1 cellular context compared by ENCODE assay signal in the genomic region with DNA sequence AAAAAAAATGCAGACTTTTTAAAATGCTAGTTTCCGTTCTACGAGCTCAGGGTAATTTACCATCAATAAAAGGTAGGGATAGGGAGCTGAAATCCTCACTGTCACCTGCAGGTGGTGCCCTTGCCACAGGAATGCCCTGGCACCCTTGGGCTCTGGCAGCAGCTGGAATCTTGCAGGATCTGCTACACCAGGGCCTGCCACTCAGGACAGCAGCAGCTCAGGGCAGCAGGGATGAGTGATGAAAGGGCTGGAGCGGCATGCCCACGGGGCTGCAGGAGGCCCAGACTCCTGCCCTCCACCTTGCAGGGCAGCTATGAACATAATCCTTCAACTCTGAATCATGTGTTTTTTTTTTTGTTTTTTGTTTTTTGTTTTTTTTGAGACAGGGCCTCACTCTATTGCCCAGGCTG.
TF ChIP-seq lines count a peak whose summit lies in the region.

No MANE protein-coding gene starts in this region.

TF ChIP-seq in HepG2, 621 proteins besides CTCF, POLR2A, EP300 and RAD21 (continued from another document and continues in another):
- TF ChIP-seq, protein P1, sequence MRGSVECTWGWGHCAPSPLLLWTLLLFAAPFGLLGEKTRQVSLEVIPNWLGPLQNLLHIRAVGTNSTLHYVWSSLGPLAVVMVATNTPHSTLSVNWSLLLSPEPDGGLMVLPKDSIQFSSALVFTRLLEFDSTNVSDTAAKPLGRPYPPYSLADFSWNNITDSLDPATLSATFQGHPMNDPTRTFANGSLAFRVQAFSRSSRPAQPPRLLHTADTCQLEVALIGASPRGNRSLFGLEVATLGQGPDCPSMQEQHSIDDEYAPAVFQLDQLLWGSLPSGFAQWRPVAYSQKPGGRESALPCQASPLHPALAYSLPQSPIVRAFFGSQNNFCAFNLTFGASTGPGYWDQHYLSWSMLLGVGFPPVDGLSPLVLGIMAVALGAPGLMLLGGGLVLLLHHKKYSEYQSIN (CRISPR knock-in tag; IDR thresholded peaks at IDR 0.05; ENCODE audit: borderline replicate concordance): no peak
- TF ChIP-seq, protein P2, sequence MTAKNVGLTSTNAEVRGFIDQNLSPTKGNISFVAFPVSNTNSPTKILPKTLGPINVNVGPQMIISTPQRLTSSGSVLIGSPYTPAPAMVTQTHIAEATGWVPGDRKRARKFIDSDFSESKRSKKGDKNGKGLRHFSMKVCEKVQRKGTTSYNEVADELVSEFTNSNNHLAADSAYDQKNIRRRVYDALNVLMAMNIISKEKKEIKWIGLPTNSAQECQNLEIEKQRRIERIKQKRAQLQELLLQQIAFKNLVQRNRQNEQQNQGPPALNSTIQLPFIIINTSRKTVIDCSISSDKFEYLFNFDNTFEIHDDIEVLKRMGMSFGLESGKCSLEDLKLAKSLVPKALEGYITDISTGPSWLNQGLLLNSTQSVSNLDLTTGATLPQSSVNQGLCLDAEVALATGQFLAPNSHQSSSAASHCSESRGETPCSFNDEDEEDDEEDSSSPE (CRISPR knock-in tag; IDR thresholded peaks at IDR 0.05): no peak
- TF ChIP-seq GABPA (IDR thresholded peaks at IDR 0.05; ENCODE audit: low read depth, low read length): no peak
- TF ChIP-seq GABPA (CRISPR knock-in tag; IDR thresholded peaks at IDR 0.05; ENCODE audit: low read depth): no peak
- TF ChIP-seq PRPF4 (IDR thresholded peaks at IDR 0.05; ENCODE audit: low read depth, low read length, poor library complexity, severe bottlenecking): no peak
- no peak for TF ChIP-seq ARNTL (CRISPR knock-in tag; IDR thresholded peaks at IDR 0.05)
- TF ChIP-seq PPARG (CRISPR knock-in tag; conservative IDR thresholded peaks at IDR 0.05): no peak
- TF ChIP-seq, protein P3, sequence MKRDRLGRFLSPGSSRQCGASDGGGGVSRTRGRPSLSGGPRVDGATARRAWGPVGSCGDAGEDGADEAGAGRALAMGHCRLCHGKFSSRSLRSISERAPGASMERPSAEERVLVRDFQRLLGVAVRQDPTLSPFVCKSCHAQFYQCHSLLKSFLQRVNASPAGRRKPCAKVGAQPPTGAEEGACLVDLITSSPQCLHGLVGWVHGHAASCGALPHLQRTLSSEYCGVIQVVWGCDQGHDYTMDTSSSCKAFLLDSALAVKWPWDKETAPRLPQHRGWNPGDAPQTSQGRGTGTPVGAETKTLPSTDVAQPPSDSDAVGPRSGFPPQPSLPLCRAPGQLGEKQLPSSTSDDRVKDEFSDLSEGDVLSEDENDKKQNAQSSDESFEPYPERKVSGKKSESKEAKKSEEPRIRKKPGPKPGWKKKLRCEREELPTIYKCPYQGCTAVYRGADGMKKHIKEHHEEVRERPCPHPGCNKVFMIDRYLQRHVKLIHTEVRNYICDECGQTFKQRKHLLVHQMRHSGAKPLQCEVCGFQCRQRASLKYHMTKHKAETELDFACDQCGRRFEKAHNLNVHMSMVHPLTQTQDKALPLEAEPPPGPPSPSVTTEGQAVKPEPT (CRISPR knock-in tag; IDR thresholded peaks at IDR 0.05; ENCODE audit: low read depth): no peak
- 0 out of 2 replicates have a peak, but pooled peaks have one; percentile 10 for TF ChIP-seq MAFF (IDR thresholded peaks at IDR 0.05; ENCODE audit: low read depth, low read length)
- TF ChIP-seq ZNF619 (CRISPR knock-in tag; IDR thresholded peaks at IDR 0.05): no peak
- no peak for TF ChIP-seq ZNF83 (CRISPR knock-in tag; IDR thresholded peaks at IDR 0.05; ENCODE audit: borderline replicate concordance)
- peak; percentile 68; the same call in 1 of the 2 replicates for TF ChIP-seq MTA1 (CRISPR knock-in tag; IDR thresholded peaks at IDR 0.05; ENCODE audit: borderline replicate concordance)
- TF ChIP-seq ZNF558 (CRISPR knock-in tag; IDR thresholded peaks at IDR 0.05; ENCODE audit: borderline replicate concordance): no peak
- TF ChIP-seq, protein P4, sequence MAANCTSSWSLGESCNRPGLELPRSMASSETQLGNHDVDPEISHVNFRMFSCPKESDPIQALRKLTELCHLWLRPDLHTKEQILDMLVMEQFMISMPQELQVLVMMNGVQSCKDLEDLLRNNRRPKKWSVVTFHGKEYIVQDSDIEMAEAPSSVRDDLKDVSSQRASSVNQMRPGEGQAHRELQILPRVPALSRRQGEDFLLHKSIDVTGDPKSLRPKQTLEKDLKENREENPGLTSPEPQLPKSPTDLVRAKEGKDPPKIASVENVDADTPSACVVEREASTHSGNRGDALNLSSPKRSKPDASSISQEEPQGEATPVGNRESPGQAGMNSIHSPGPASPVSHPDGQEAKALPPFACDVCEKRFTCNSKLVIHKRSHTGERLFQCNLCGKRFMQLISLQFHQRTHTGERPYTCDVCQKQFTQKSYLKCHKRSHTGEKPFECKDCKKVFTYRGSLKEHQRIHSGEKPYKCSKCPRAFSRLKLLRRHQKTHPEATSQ (CRISPR knock-in tag; IDR thresholded peaks at IDR 0.05; ENCODE audit: borderline replicate concordance): no peak
- TF ChIP-seq ZNF850 (CRISPR knock-in tag; conservative IDR thresholded peaks at IDR 0.05): no peak
- TF ChIP-seq MYNN (CRISPR knock-in tag; IDR thresholded peaks at IDR 0.05; ENCODE audit: low read depth): no peak
- TF ChIP-seq, protein P5, sequence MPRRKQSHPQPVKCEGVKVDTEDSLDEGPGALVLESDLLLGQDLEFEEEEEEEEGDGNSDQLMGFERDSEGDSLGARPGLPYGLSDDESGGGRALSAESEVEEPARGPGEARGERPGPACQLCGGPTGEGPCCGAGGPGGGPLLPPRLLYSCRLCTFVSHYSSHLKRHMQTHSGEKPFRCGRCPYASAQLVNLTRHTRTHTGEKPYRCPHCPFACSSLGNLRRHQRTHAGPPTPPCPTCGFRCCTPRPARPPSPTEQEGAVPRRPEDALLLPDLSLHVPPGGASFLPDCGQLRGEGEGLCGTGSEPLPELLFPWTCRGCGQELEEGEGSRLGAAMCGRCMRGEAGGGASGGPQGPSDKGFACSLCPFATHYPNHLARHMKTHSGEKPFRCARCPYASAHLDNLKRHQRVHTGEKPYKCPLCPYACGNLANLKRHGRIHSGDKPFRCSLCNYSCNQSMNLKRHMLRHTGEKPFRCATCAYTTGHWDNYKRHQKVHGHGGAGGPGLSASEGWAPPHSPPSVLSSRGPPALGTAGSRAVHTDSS (CRISPR knock-in tag; conservative IDR thresholded peaks at IDR 0.05): no peak
- TF ChIP-seq POLR2G (IDR thresholded peaks at IDR 0.05; ENCODE audit: low read depth, low read length): no peak
- TF ChIP-seq REPIN1 (CRISPR knock-in tag; IDR thresholded peaks at IDR 0.05; ENCODE audit: borderline replicate concordance, low read depth): no peak
- TF ChIP-seq, protein P6, sequence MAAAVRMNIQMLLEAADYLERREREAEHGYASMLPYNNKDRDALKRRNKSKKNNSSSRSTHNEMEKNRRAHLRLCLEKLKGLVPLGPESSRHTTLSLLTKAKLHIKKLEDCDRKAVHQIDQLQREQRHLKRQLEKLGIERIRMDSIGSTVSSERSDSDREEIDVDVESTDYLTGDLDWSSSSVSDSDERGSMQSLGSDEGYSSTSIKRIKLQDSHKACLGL (CRISPR knock-in tag; IDR thresholded peaks at IDR 0.05): no peak
- TF ChIP-seq, protein P7, sequence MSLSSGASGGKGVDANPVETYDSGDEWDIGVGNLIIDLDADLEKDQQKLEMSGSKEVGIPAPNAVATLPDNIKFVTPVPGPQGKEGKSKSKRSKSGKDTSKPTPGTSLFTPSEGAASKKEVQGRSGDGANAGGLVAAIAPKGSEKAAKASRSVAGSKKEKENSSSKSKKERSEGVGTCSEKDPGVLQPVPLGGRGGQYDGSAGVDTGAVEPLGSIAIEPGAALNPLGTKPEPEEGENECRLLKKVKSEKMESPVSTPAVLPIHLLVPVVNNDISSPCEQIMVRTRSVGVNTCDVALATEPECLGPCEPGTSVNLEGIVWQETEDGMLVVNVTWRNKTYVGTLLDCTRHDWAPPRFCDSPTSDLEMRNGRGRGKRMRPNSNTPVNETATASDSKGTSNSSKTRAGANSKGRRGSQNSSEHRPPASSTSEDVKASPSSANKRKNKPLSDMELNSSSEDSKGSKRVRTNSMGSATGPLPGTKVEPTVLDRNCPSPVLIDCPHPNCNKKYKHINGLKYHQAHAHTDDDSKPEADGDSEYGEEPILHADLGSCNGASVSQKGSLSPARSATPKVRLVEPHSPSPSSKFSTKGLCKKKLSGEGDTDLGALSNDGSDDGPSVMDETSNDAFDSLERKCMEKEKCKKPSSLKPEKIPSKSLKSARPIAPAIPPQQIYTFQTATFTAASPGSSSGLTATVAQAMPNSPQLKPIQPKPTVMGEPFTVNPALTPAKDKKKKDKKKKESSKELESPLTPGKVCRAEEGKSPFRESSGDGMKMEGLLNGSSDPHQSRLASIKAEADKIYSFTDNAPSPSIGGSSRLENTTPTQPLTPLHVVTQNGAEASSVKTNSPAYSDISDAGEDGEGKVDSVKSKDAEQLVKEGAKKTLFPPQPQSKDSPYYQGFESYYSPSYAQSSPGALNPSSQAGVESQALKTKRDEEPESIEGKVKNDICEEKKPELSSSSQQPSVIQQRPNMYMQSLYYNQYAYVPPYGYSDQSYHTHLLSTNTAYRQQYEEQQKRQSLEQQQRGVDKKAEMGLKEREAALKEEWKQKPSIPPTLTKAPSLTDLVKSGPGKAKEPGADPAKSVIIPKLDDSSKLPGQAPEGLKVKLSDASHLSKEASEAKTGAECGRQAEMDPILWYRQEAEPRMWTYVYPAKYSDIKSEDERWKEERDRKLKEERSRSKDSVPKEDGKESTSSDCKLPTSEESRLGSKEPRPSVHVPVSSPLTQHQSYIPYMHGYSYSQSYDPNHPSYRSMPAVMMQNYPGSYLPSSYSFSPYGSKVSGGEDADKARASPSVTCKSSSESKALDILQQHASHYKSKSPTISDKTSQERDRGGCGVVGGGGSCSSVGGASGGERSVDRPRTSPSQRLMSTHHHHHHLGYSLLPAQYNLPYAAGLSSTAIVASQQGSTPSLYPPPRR (CRISPR knock-in tag; IDR thresholded peaks at IDR 0.05; ENCODE audit: borderline replicate concordance): no peak
- TF ChIP-seq ATF7 (IDR thresholded peaks at IDR 0.05): no peak
- no peak for TF ChIP-seq ATF7 (CRISPR knock-in tag; IDR thresholded peaks at IDR 0.05)
- no peak for TF ChIP-seq ZFP1 (CRISPR knock-in tag; IDR thresholded peaks at IDR 0.05)
- no peak for TF ChIP-seq DMAP1 (CRISPR knock-in tag; IDR thresholded peaks at IDR 0.05)
- no peak for TF ChIP-seq TBX2 (CRISPR knock-in tag; IDR thresholded peaks at IDR 0.05; ENCODE audit: borderline replicate concordance)
- no peak for TF ChIP-seq HNRNPLL (IDR thresholded peaks at IDR 0.05; ENCODE audit: low read depth, low read length, poor library complexity, severe bottlenecking)
- no peak for TF ChIP-seq ATF7-NPFF (CRISPR knock-in tag; IDR thresholded peaks at IDR 0.05; ENCODE audit: low read depth)
- TF ChIP-seq GATA4 (IDR thresholded peaks at IDR 0.05; ENCODE audit: borderline replicate concordance, low read depth): no peak
- TF ChIP-seq ESRRA (CRISPR knock-in tag; IDR thresholded peaks at IDR 0.05; ENCODE audit: low read depth): no peak
- TF ChIP-seq ZNF10 (CRISPR knock-in tag; IDR thresholded peaks at IDR 0.05; ENCODE audit: borderline replicate concordance, low read depth): no peak
- no peak for TF ChIP-seq MBD4 (IDR thresholded peaks at IDR 0.05; ENCODE audit: borderline replicate concordance, low read length)
- no peak for TF ChIP-seq MZF1 (CRISPR knock-in tag; IDR thresholded peaks at IDR 0.05; ENCODE audit: borderline replicate concordance)
- TF ChIP-seq, protein P8, sequence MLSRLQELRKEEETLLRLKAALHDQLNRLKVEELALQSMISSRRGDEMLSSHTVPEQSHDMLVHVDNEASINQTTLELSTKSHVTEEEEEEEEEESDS (CRISPR knock-in tag; IDR thresholded peaks at IDR 0.05; ENCODE audit: borderline replicate concordance): no peak
- no peak for TF ChIP-seq ZNF572 (CRISPR knock-in tag; IDR thresholded peaks at IDR 0.05)
- peak; percentile 70; the same call in 1 of the 2 replicates for TF ChIP-seq ZMYM2 (CRISPR knock-in tag; IDR thresholded peaks at IDR 0.05)
- TF ChIP-seq, protein P9, sequence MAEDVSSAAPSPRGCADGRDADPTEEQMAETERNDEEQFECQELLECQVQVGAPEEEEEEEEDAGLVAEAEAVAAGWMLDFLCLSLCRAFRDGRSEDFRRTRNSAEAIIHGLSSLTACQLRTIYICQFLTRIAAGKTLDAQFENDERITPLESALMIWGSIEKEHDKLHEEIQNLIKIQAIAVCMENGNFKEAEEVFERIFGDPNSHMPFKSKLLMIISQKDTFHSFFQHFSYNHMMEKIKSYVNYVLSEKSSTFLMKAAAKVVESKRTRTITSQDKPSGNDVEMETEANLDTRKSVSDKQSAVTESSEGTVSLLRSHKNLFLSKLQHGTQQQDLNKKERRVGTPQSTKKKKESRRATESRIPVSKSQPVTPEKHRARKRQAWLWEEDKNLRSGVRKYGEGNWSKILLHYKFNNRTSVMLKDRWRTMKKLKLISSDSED (CRISPR knock-in tag; IDR thresholded peaks at IDR 0.05): no peak
- TF ChIP-seq, protein P10, sequence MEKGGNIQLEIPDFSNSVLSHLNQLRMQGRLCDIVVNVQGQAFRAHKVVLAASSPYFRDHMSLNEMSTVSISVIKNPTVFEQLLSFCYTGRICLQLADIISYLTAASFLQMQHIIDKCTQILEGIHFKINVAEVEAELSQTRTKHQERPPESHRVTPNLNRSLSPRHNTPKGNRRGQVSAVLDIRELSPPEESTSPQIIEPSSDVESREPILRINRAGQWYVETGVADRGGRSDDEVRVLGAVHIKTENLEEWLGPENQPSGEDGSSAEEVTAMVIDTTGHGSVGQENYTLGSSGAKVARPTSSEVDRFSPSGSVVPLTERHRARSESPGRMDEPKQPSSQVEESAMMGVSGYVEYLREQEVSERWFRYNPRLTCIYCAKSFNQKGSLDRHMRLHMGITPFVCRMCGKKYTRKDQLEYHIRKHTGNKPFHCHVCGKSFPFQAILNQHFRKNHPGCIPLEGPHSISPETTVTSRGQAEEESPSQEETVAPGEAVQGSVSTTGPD (CRISPR knock-in tag; IDR thresholded peaks at IDR 0.05): no peak
- TF ChIP-seq ISL2 (CRISPR knock-in tag; IDR thresholded peaks at IDR 0.05): no peak
- TF ChIP-seq, protein P11, sequence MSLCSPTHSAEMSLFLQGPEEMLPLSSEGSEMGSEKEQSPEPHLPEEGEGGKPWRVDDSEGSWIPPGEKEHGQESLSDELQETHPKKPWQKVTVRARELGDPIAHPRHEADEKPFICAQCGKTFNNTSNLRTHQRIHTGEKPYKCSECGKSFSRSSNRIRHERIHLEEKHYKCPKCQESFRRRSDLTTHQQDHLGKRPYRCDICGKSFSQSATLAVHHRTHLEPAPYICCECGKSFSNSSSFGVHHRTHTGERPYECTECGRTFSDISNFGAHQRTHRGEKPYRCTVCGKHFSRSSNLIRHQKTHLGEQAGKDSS (CRISPR knock-in tag; IDR thresholded peaks at IDR 0.05; ENCODE audit: borderline replicate concordance, low read depth): no peak
- TF ChIP-seq TEAD3 (CRISPR knock-in tag; optimal IDR thresholded peaks at IDR 0.05; ENCODE audit: borderline replicate concordance): peak; percentile 65
- TF ChIP-seq ELF1 (CRISPR knock-in tag; IDR thresholded peaks at IDR 0.05): no peak
- TF ChIP-seq, protein P12, sequence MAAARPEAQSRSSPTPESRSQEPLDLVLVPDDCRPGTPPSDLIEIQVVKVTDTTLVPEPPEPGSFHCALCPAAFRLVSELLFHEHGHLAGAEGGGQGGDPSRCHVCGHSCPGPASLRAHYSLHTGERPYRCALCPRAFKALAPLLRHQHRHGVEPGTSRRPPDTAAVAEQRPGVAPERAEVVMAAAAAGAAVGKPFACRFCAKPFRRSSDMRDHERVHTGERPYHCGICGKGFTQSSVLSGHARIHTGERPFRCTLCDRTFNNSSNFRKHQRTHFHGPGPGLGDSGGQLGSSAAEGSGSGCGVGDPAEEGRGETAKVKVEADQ (CRISPR knock-in tag; IDR thresholded peaks at IDR 0.05; ENCODE audit: borderline replicate concordance): no peak
- TF ChIP-seq FOXM1 (CRISPR knock-in tag; IDR thresholded peaks at IDR 0.05): no peak
- no peak for TF ChIP-seq HNRNPUL1 (IDR thresholded peaks at IDR 0.05; ENCODE audit: low read depth, low read length)
- TF ChIP-seq KAT8 (CRISPR knock-in tag; IDR thresholded peaks at IDR 0.05): 0 out of 2 replicates have a peak, but pooled peaks have one; percentile 13
- TF ChIP-seq CBX1 (IDR thresholded peaks at IDR 0.05; ENCODE audit: low read depth): peak; percentile 76
- no peak for TF ChIP-seq TAF1 (CRISPR knock-in tag; IDR thresholded peaks at IDR 0.05)
- TF ChIP-seq XRCC5 (optimal IDR thresholded peaks at IDR 0.05; ENCODE audit: low read length): peak; percentile 52
